11 cellular contexts compared by ENCODE assay signal in the genomic region with DNA sequence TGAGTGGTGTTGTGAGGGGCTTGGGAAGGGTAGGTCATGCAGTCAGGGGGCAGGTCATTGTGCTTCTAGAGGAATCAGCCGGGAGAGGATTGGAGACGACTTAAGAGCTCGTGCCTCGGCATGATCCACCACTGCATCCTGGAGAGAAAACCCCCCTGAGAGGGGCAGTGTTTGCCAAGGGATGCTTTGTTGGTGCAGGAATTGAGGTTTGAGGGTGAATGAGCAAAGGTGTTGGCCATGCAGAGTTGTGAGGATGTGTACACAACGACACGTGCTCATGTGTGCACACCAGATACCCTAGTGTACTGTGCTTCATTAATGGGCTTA.
A peak's percentile ranks its signal among the peaks of the same experiment; 100 is the strongest.
DNase-seq lines count a peak whose midpoint lies in the region; ATAC-seq and TF ChIP-seq lines count a peak whose summit lies in the region.
"Had no signal": no experiment of that assay in that cellular context is flagged by ENCODE, and none has a peak within 500 bp of the region (broad histone marks: within the 10 kb centered on the region; RNA-seq: fewer than 3 reads in every experiment).

No MANE protein-coding gene starts in this region.

- DNase-seq in SK-N-SH (peak; percentile 54), brain microvascular endothelial cell (no peak), tibial artery (no peak), mucosa of gallbladder (ENCODE audit: low spot score) (no peak), NCI-H2081 treated with DMSO at 0.1 percent for 48 hours (lab: John Stamatoyannopoulos, UW) (no peak)
- DNase-seq: activated CD4-positive, CD25-positive, alpha-beta regulatory T cell treated with anti-CD3 and anti-CD28 coated beads, Interleukin-2, amount 50 U/mL, for 72 hours; NCI-H748 treated with DMSO at 0.1 percent for 48 hours; trophoblast cell had no signal

- H3K27me3 ChIP-seq in SK-N-SH (ENCODE audit: insufficient read depth): no peaks in the 10 kb centered on the region
- no peaks in the 10 kb centered on the region for H3K27me3 ChIP-seq in brain microvascular endothelial cell (replicated peaks)
- no peaks in the 10 kb centered on the region for H3K27me3 ChIP-seq in mucosa of rectum (ENCODE audit: control insufficient read depth in 2 of 2, insufficient read depth in 2 of 2, low read length in 2 of 2)
- H3K27me3 ChIP-seq in tibial artery: no peaks in the 10 kb centered on the region

- H3K9ac ChIP-seq in SK-N-SH (no peak overlapping the region), mucosa of rectum (ENCODE audit: low read depth in 1 of 2, low read length in 2 of 2) (no peak overlapping the region)

- H3K4me3 ChIP-seq in SK-N-SH (ENCODE audit: low read depth in 2 of 2, low read length in 1 of 2) (no peak overlapping the region), brain microvascular endothelial cell (ENCODE audit: low read depth, low read length) (no peak overlapping the region), mucosa of rectum (ENCODE audit: low read length in 2 of 2) (no peak overlapping the region), tibial artery (no peak overlapping the region)

- intact Hi-C loops in tibial artery (cut with DNase I; ENCODE audit: low total_unique reads): no loop called here

- no peaks in the 10 kb centered on the region for H3K9me2 ChIP-seq in SK-N-SH

- in situ Hi-C loops in brain microvascular endothelial cell (cut with HindIII; ENCODE audit: low pct_ligation_motif_present, low sequenced_read_pairs): loop anchor here (25.0 kb wide), 1 partner anchor 317 kb away; no protein-coding TSS in a partner anchor

- no peaks in the 10 kb centered on the region for H4K20me1 ChIP-seq in SK-N-SH (ENCODE audit: insufficient read depth)

- TF ChIP-seq EP300 in SK-N-SH (IDR thresholded peaks at IDR 0.05; ENCODE audit: borderline replicate concordance in 1 of 2, low read depth in 1 of 2, low read length in 1 of 2): no peak

- H3K79me2 ChIP-seq in SK-N-SH (ENCODE audit: insufficient read depth): no peaks in the 10 kb centered on the region

- WGBS in SK-N-SH (ENCODE audit: low lambda C conversion rate): 80% methylated on average over 6 of the region's 6 CpGs

- peak overlapping the region; percentile 61 to 94 for H3K27ac ChIP-seq in SK-N-SH (ENCODE audit: low read depth in 2 of 2, low read length in 1 of 2)
- H3K27ac ChIP-seq in brain microvascular endothelial cell: no peak overlapping the region
- H3K27ac ChIP-seq in mucosa of rectum (ENCODE audit: low read depth in 2 of 2, low read length in 2 of 2): peak overlapping the region; percentile 10 to 21
- H3K27ac ChIP-seq in tibial artery: peak overlapping the region; percentile 83 to 84

- TF ChIP-seq CTCF in SK-N-SH (IDR thresholded peaks at IDR 0.05): no peak
- TF ChIP-seq CTCF in brain microvascular endothelial cell (IDR thresholded peaks at IDR 0.05; ENCODE audit: low read depth, low read length, missing control alignments): peak; percentile 20
- TF ChIP-seq CTCF in tibial artery (IDR thresholded peaks at IDR 0.05): no peak

- no peaks in the 10 kb centered on the region for H3K9me3 ChIP-seq in SK-N-SH
- no peaks in the 10 kb centered on the region for H3K9me3 ChIP-seq in mucosa of rectum (ENCODE audit: control insufficient read depth in 2 of 2, low read length in 2 of 2)
- H3K9me3 ChIP-seq in tibial artery: no peaks in the 10 kb centered on the region

- ATAC-seq in SK-N-SH treated with all-trans-retinoic acid at 6 μM for 48 hours (no peak), GM18909 (IDR thresholded peaks at IDR 0.05; ENCODE audit: poor library complexity, unreplicated experiment) (no peak)

- CTCF ChIA-PET in SK-N-SH (lab: Yijun Ruan, JAX): interaction anchor here (0.6 to 25.4 kb wide), 8 partner anchors 13 to 663 kb away, joined by 3 to 369 read pairs (median 7); a partner anchor contains a TSS

- H3K36me3 ChIP-seq in SK-N-SH (replicated peaks in 1 of 2; ENCODE audit: control insufficient read depth in 1 of 2, insufficient read depth in 2 of 2, low read length in 1 of 2) (no peaks in the 10 kb centered on the region), brain microvascular endothelial cell (replicated peaks) (no peaks in the 10 kb centered on the region), mucosa of rectum (ENCODE audit: control insufficient read depth in 2 of 2, insufficient read depth in 2 of 2, low read length in 2 of 2) (peaks cover 4% of the 10 kb centered on the region in 2 donors), tibial artery (peaks cover 0 to 16% (median 7%) of the 10 kb centered on the region in 3 donors)

- peaks cover 14% of the 10 kb centered on the region for H3F3A ChIP-seq in SK-N-SH (replicated peaks; ENCODE audit: insufficient read depth)

- peak overlapping the region; percentile 59 for H3K4me2 ChIP-seq in SK-N-SH

- TF ChIP-seq RAD21 in SK-N-SH (IDR thresholded peaks at IDR 0.05; ENCODE audit: low read length): peak; percentile 32

- peaks cover 26 to 45% of the 10 kb centered on the region in 2 experiments for H3K4me1 ChIP-seq in SK-N-SH (ENCODE audit: control insufficient read depth in 1 of 2, insufficient read depth in 2 of 2, low read depth in 1 of 2, low read length in 1 of 2)
- peaks cover 3 to 11% of the 10 kb centered on the region in 2 donors for H3K4me1 ChIP-seq in mucosa of rectum (ENCODE audit: control insufficient read depth in 2 of 2, insufficient read depth in 2 of 2, low read length in 2 of 2)
- peaks cover 8 to 45% (median 40%) of the 10 kb centered on the region in 4 donors for H3K4me1 ChIP-seq in tibial artery

- H2AFZ ChIP-seq in SK-N-SH (ENCODE audit: low read depth): no peak overlapping the region

- POLR2A ChIA-PET in SK-N-SH (lab: Yijun Ruan, JAX): interaction anchor here (0.8 kb wide), 1 partner anchor 11 kb away, joined by 4 read pairs; no protein-coding TSS in a partner anchor

TF ChIP-seq in SK-N-SH, 30 proteins besides CTCF, POLR2A, EP300 and RAD21 (continues in another document):
- TF ChIP-seq TCF12 (IDR thresholded peaks at IDR 0.05) (no peak), MXI1 (IDR thresholded peaks at IDR 0.05; ENCODE audit: low read depth, low read length) (no peak), JUND (IDR thresholded peaks at IDR 0.05) (no peak), SIN3A (IDR thresholded peaks at IDR 0.05; ENCODE audit: borderline replicate concordance, low read depth, low read length) (no peak), SMC3 (IDR thresholded peaks at IDR 0.05; ENCODE audit: low read depth, low read length) (no peak), TEAD4 (IDR thresholded peaks at IDR 0.05; ENCODE audit: borderline replicate concordance, insufficient read depth) (no peak), GATA2 (CRISPR knock-in tag; IDR thresholded peaks at IDR 0.05) (no peak), TAF1 (IDR thresholded peaks at IDR 0.05; ENCODE audit: borderline replicate concordance, low read depth, low read length) (no peak), NFIC (IDR thresholded peaks at IDR 0.05; ENCODE audit: borderline replicate concordance) (no peak), NRF1 (IDR thresholded peaks at IDR 0.05; ENCODE audit: low read depth, low read length) (no peak), ELF1 (IDR thresholded peaks at IDR 0.05) (no peak), RXRA (IDR thresholded peaks at IDR 0.05; ENCODE audit: borderline replicate concordance, low read depth) (no peak)
- TF ChIP-seq, protein P1, sequence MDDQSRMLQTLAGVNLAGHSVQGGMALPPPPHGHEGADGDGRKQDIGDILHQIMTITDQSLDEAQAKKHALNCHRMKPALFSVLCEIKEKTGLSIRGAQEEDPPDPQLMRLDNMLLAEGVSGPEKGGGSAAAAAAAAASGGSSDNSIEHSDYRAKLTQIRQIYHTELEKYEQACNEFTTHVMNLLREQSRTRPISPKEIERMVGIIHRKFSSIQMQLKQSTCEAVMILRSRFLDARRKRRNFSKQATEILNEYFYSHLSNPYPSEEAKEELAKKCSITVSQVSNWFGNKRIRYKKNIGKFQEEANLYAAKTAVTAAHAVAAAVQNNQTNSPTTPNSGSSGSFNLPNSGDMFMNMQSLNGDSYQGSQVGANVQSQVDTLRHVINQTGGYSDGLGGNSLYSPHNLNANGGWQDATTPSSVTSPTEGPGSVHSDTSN (IDR thresholded peaks at IDR 0.05): no peak

TF ChIP-seq in SK-N-SH treated with all-trans-retinoic acid at 6 μM for 48 hours, 23 proteins besides CTCF, POLR2A, EP300 and RAD21 (continues in another document):
- TF ChIP-seq, protein P2, sequence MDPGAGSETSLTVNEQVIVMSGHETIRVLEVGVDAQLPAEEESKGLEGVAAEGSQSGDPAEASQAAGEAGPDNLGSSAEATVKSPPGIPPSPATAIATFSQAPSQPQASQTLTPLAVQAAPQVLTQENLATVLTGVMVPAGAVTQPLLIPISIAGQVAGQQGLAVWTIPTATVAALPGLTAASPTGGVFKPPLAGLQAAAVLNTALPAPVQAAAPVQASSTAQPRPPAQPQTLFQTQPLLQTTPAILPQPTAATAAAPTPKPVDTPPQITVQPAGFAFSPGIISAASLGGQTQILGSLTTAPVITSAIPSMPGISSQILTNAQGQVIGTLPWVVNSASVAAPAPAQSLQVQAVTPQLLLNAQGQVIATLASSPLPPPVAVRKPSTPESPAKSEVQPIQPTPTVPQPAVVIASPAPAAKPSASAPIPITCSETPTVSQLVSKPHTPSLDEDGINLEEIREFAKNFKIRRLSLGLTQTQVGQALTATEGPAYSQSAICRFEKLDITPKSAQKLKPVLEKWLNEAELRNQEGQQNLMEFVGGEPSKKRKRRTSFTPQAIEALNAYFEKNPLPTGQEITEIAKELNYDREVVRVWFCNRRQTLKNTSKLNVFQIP (CRISPR knock-in tag; IDR thresholded peaks at IDR 0.05; ENCODE audit: borderline replicate concordance, low read depth): no peak
- no peak for TF ChIP-seq BACH2 (CRISPR knock-in tag; IDR thresholded peaks at IDR 0.05; ENCODE audit: borderline replicate concordance)
- no peak for TF ChIP-seq ZC3H10 (CRISPR knock-in tag; IDR thresholded peaks at IDR 0.05)
- TF ChIP-seq ZNF565 (CRISPR knock-in tag; conservative IDR thresholded peaks at IDR 0.05; ENCODE audit: low read depth): no peak
- TF ChIP-seq GLIS3 (CRISPR knock-in tag; IDR thresholded peaks at IDR 0.05): no peak
- TF ChIP-seq RARB (CRISPR knock-in tag; IDR thresholded peaks at IDR 0.05): no peak
- TF ChIP-seq, protein P3, sequence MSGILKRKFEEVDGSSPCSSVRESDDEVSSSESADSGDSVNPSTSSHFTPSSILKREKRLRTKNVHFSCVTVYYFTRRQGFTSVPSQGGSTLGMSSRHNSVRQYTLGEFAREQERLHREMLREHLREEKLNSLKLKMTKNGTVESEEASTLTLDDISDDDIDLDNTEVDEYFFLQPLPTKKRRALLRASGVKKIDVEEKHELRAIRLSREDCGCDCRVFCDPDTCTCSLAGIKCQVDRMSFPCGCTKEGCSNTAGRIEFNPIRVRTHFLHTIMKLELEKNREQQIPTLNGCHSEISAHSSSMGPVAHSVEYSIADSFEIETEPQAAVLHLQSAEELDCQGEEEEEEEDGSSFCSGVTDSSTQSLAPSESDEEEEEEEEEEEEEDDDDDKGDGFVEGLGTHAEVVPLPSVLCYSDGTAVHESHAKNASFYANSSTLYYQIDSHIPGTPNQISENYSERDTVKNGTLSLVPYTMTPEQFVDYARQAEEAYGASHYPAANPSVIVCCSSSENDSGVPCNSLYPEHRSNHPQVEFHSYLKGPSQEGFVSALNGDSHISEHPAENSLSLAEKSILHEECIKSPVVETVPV (CRISPR knock-in tag; IDR thresholded peaks at IDR 0.05): no peak
- TF ChIP-seq OSR1 (CRISPR knock-in tag; IDR thresholded peaks at IDR 0.05): no peak
- TF ChIP-seq ZFP3 (CRISPR knock-in tag; IDR thresholded peaks at IDR 0.05): no peak
- TF ChIP-seq PPARA (CRISPR knock-in tag; IDR thresholded peaks at IDR 0.05; ENCODE audit: borderline replicate concordance): no peak
